ENCODE assay signal across 24 cellular contexts in genomic region chrX:40268126-40268525, GRCh38.
A peak's percentile ranks its signal among the peaks of the same experiment; 100 is the strongest.
DNase-seq lines count a peak whose midpoint lies in the region; ATAC-seq, FAIRE-seq and TF ChIP-seq lines count a peak whose summit lies in the region.
"Had no signal": no experiment of that assay in that cellular context is flagged by ENCODE, and none has a peak within 500 bp of the region (broad histone marks: within the 10 kb centered on the region; RNA-seq: fewer than 3 reads in every experiment).

No MANE protein-coding gene starts in this region.

- no peak for TF ChIP-seq POLR2A in endothelial cell of umbilical vein (IDR thresholded peaks at IDR 0.05; ENCODE audit: low read depth, low read length)

- ATAC-seq in sciatic nerve: peak; percentile 11
- ATAC-seq in activated CD4-positive, alpha-beta T cell treated with anti-CD3 and anti-CD28 coated beads for 36 hours: no peak
- no peak for ATAC-seq in HG03159 (IDR thresholded peaks at IDR 0.05; ENCODE audit: unreplicated experiment)
- ATAC-seq: HCT116, Panc1 had no signal

- no peaks in the 10 kb centered on the region for H3K9me1 ChIP-seq in endothelial cell of umbilical vein (replicated peaks; ENCODE audit: control insufficient read depth, extremely low read depth, insufficient read depth, low read length)

- POLR2A ChIA-PET in endothelial cell of umbilical vein (lab: Charles Lee): no interaction called here
- POLR2A ChIA-PET in activated CD4-positive, alpha-beta T cell treated with anti-CD3 and anti-CD28 coated beads for 36 hours (lab: Charles Lee): interaction anchor here (0.9 kb wide), 1 partner anchor 92 kb away, joined by 3 read pairs; no protein-coding TSS in a partner anchor

- TF ChIP-seq CTCF in endothelial cell of umbilical vein (IDR thresholded peaks at IDR 0.05; ENCODE audit: extremely low read depth in 1 of 2, insufficient read depth in 1 of 2, low read depth in 1 of 2, low read length in 2 of 2): no peak

- H3K36me3 ChIP-seq in SJCRH30 (no peaks in the 10 kb centered on the region), endothelial cell of umbilical vein (ENCODE audit: control insufficient read depth in 2 of 2, extremely low read depth in 1 of 2, insufficient read depth in 2 of 2, low read length in 2 of 2) (no peaks in the 10 kb centered on the region)
- H3K36me3 ChIP-seq: colonic mucosa, left lung, SJSA1 had no signal

- CTCF ChIA-PET in endothelial cell of umbilical vein (lab: Charles Lee): interaction anchor here (1.0 to 3.2 kb wide), 8 partner anchors 31 to 537 kb away, joined by 3 to 14 read pairs (median 4); no protein-coding TSS in a partner anchor
- CTCF ChIA-PET in activated CD4-positive, alpha-beta T cell treated with anti-CD3 and anti-CD28 coated beads for 36 hours (lab: Charles Lee): no interaction called here

- H3K4me1 ChIP-seq in SJCRH30 (peaks cover 8% of the 10 kb centered on the region; the same call in 1 of the 2 replicates), endothelial cell of umbilical vein (ENCODE audit: control insufficient read depth, extremely low read depth, insufficient read depth, low read length) (peaks cover 12% of the 10 kb centered on the region)
- H3K4me1 ChIP-seq: colonic mucosa had no signal

- no peaks in the 10 kb centered on the region for H3K79me2 ChIP-seq in endothelial cell of umbilical vein (ENCODE audit: control insufficient read depth, insufficient read depth, low read length)

- intact Hi-C loops in endothelial cell of umbilical vein (cut with micrococcal nuclease) (no loop called here), sciatic nerve (cut with DNase I) (no loop called here)
- intact Hi-C loops in activated CD4-positive, alpha-beta T cell treated with anti-CD3 and anti-CD28 coated beads for 36 hours (cut with DNase I, micrococcal nuclease): loop anchor here (5.0 to 10.0 kb wide), 3 partner anchors 91 to 533 kb away; partner anchors contain the start of gene BCOR (in 1 of the 2)

- no peaks in the 10 kb centered on the region for H3K9me3 ChIP-seq in SJCRH30 (replicated peaks)
- no peaks in the 10 kb centered on the region for H3K9me3 ChIP-seq in endothelial cell of umbilical vein (replicated peaks; ENCODE audit: control insufficient read depth, insufficient read depth, low read length)
- H3K9me3 ChIP-seq: colonic mucosa, left lung, SJSA1 had no signal

- no peaks in the 10 kb centered on the region for H3K9me3 Mint-ChIP-seq in activated CD4-positive, alpha-beta T cell treated with anti-CD3 and anti-CD28 coated beads for 36 hours (ENCODE audit: low read depth)
- H3K9me3 Mint-ChIP-seq: activated CD4-positive, alpha-beta T cell treated with anti-CD3 and anti-CD28 coated beads, Interleukin-2, amount 10 ng/mL, durations not matched to agents 7 days and 5 days; activated naive CD8-positive, alpha-beta T cell treated with anti-CD3 and anti-CD28 coated beads, Interleukin-2, amount 10 ng/mL, durations not matched to agents 7 days and 5 days; neural crest cell had no signal

- FAIRE-seq in endothelial cell of umbilical vein (lab: Jason Lieb, UNC): peak; percentile 61
- FAIRE-seq: bronchial epithelial cell had no signal

- H3K27me3 ChIP-seq in SJCRH30: no peaks in the 10 kb centered on the region
- H3K27me3 ChIP-seq in endothelial cell of umbilical vein (ENCODE audit: control insufficient read depth in 2 of 2, insufficient read depth in 2 of 2, low read length in 2 of 2): no peaks in the 10 kb centered on the region
- H3K27me3 ChIP-seq: colonic mucosa, SJSA1 had no signal

- no peak overlapping the region for H2AFZ ChIP-seq in endothelial cell of umbilical vein (ENCODE audit: low read depth, low read length)

- BruUV-seq in endothelial cell of umbilical vein (replicated peaks; lab: Mats Ljungman, UMichigan): no TSS peak

- H3K4me3 Mint-ChIP-seq in activated CD4-positive, alpha-beta T cell treated with anti-CD3 and anti-CD28 coated beads for 36 hours: no peak overlapping the region
- H3K4me3 Mint-ChIP-seq: activated CD4-positive, alpha-beta T cell treated with anti-CD3 and anti-CD28 coated beads, Interleukin-2, amount 10 ng/mL, durations not matched to agents 7 days and 5 days; activated naive CD8-positive, alpha-beta T cell treated with anti-CD3 and anti-CD28 coated beads, Interleukin-2, amount 10 ng/mL, durations not matched to agents 7 days and 5 days; neural crest cell had no signal

- DNase-seq in EH (ENCODE audit: low read depth): peak; percentile 38
- DNase-seq in SJCRH30: no peak
- DNase-seq in endothelial cell of umbilical vein (ENCODE audit: low read depth, low spot score): no peak
- DNase-seq in sciatic nerve (ENCODE audit: low spot score): no peak
- DNase-seq in NCI-H2227 treated with DMSO at 0.1 percent for 48 hours (lab: John Stamatoyannopoulos, UW): no peak
- no peak for DNase-seq in activated CD4-positive, alpha-beta T cell treated with anti-CD3 and anti-CD28 coated beads for 36 hours
- no peak for DNase-seq in stimulated activated CD4-positive, alpha-beta T cell treated with anti-CD3 and anti-CD28 coated beads, Interleukin-4, amount 100 ng/mL, for 24 hours
- DNase-seq: activated CD4-positive, alpha-beta T cell treated with anti-CD3 and anti-CD28 coated beads, Interleukin-2, amount 10 ng/mL, durations not matched to agents 7 days and 5 days; activated effector memory CD4-positive, alpha-beta T cell treated with Interleukin-2 at 50 U/mL for 16 hours; activated naive CD8-positive, alpha-beta T cell treated with anti-CD3 and anti-CD28 coated beads, Interleukin-2, amount 10 ng/mL, durations not matched to agents 7 days and 5 days; CD4-positive, alpha-beta memory T cell; colonic mucosa; DMS 273 treated with DMSO at 0.1 percent for 48 hours; left lung; NCI-H1092 treated with DMSO at 0.1 percent for 48 hours; NCI-H1930; T-helper 2 cell had no signal

- no peak overlapping the region for H3K9ac ChIP-seq in endothelial cell of umbilical vein (replicated peaks; ENCODE audit: extremely low read depth, insufficient read depth, low read length)

- H3K4me3 ChIP-seq in SJCRH30 (peak overlapping the region; percentile 53), endothelial cell of umbilical vein (replicated peaks in 1 of 3; ENCODE audit: insufficient read depth in 1 of 3, low read depth in 1 of 3, low read length in 3 of 3) (no peak overlapping the region)

- H3K4me2 ChIP-seq in endothelial cell of umbilical vein (ENCODE audit: insufficient read depth, low read length): no peak overlapping the region

- dilution Hi-C loops in endothelial cell of umbilical vein (cut with MboI; ENCODE audit: extremely low pct_ligation_motif_present, low sequenced_read_pairs): no loop called here

- H3K27me3 Mint-ChIP-seq in activated CD4-positive, alpha-beta T cell treated with anti-CD3 and anti-CD28 coated beads for 36 hours: no peaks in the 10 kb centered on the region
- H3K27me3 Mint-ChIP-seq: activated CD4-positive, alpha-beta T cell treated with anti-CD3 and anti-CD28 coated beads, Interleukin-2, amount 10 ng/mL, durations not matched to agents 7 days and 5 days; CD4-positive, alpha-beta memory T cell had no signal

- no peaks in the 10 kb centered on the region for H4K20me1 ChIP-seq in endothelial cell of umbilical vein (replicated peaks; ENCODE audit: control insufficient read depth, extremely low read depth, insufficient read depth, low read length)

- no peaks in the 10 kb centered on the region for H3K36me3 Mint-ChIP-seq in activated CD4-positive, alpha-beta T cell treated with anti-CD3 and anti-CD28 coated beads for 36 hours (ENCODE audit: low read depth)
- H3K36me3 Mint-ChIP-seq: activated naive CD8-positive, alpha-beta T cell treated with anti-CD3 and anti-CD28 coated beads, Interleukin-2, amount 10 ng/mL, durations not matched to agents 7 days and 5 days; CD4-positive, alpha-beta memory T cell had no signal

- H3K27ac ChIP-seq in SJCRH30: peak overlapping the region; percentile 98
- H3K27ac ChIP-seq in endothelial cell of umbilical vein (ENCODE audit: insufficient read depth, low read depth, low read length): no peak overlapping the region
- H3K27ac ChIP-seq: colonic mucosa had no signal

- peaks cover 15% of the 10 kb centered on the region for H3K4me1 Mint-ChIP-seq in activated CD4-positive, alpha-beta T cell treated with anti-CD3 and anti-CD28 coated beads for 36 hours

- H3K27ac Mint-ChIP-seq in activated CD4-positive, alpha-beta T cell treated with anti-CD3 and anti-CD28 coated beads for 36 hours: no peak overlapping the region
- H3K27ac Mint-ChIP-seq: activated CD4-positive, alpha-beta T cell treated with anti-CD3 and anti-CD28 coated beads, Interleukin-2, amount 10 ng/mL, durations not matched to agents 7 days and 5 days; activated naive CD8-positive, alpha-beta T cell treated with anti-CD3 and anti-CD28 coated beads, Interleukin-2, amount 10 ng/mL, durations not matched to agents 7 days and 5 days; progenitor cell of endocrine pancreas had no signal

TF ChIP-seq in endothelial cell of umbilical vein, 7 proteins besides CTCF, POLR2A, EP300 and RAD21:
- TF ChIP-seq MYC (IDR thresholded peaks at IDR 0.05; ENCODE audit: low read depth, low read length) (no peak), POLR2AphosphoS5 (IDR thresholded peaks at IDR 0.05; ENCODE audit: insufficient read depth, low read depth, low read length) (no peak), GATA2 (IDR thresholded peaks at IDR 0.05; ENCODE audit: insufficient read depth, insufficient read length, low read depth, low read length) (no peak), EZH2 (IDR thresholded peaks at IDR 0.05; ENCODE audit: borderline replicate concordance, low read depth, low read length, severe bottlenecking) (no peak), FOS (IDR thresholded peaks at IDR 0.05; ENCODE audit: borderline replicate concordance, insufficient read depth, low read length) (no peak), JUN (IDR thresholded peaks at IDR 0.05; ENCODE audit: borderline replicate concordance, insufficient read depth, insufficient read length, low read depth) (no peak)
- TF ChIP-seq, protein P1, sequence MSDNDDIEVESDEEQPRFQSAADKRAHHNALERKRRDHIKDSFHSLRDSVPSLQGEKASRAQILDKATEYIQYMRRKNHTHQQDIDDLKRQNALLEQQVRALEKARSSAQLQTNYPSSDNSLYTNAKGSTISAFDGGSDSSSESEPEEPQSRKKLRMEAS (IDR thresholded peaks at IDR 0.05; ENCODE audit: insufficient read depth, insufficient read length): no peak

Comparison
In these comparisons a context has a peak if more than half of its experiments do, and no peak if none do; other contexts are left out.
1. intact Hi-C loops: an anchor here in activated CD4-positive, alpha-beta T cell treated with anti-CD3 and anti-CD28 coated beads for 36 hours (5.0 to 10.0 kb wide); none called in endothelial cell of umbilical vein and sciatic nerve.